ENCODE assay signal across 22 cellular contexts in the genomic region with DNA sequence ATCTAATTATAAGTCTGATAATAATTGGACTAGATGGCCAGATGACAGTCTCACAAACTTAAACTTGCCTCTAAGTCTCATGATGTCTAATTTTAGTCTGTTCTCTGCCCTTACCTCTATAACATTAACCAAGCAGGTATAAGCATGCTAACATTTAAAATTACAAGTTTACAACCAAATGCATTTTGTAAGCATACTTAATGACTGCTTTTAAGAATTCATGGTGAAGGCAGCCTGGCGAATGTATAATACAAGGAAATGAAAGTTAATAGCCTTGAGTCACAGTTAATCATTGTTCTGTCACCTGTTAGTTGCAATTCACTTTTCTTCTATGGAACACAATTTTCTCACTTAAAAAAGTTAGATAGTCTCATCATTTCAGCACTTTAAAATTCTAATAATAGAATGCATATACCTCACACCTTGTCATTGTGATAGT. TPM values are rescaled to one million over a fixed set of nuclear protein-coding genes. Genes with fewer than 3 reads are reported as not detected.
A peak's percentile ranks its signal among the peaks of the same experiment; 100 is the strongest.
DNase-seq lines count a peak whose midpoint lies in the region; ATAC-seq and TF ChIP-seq lines count a peak whose summit lies in the region.
"Had no signal": no experiment of that assay in that cellular context is flagged by ENCODE, and none has a peak within 500 bp of the region (broad histone marks: within the 10 kb centered on the region; RNA-seq: fewer than 3 reads in every experiment).

No MANE protein-coding gene starts in this region.

- in situ Hi-C loops in KBM-7 (cut with MboI; ENCODE audit: low pct_unique_long_range_greater_than_20kb, low sequenced_read_pairs), result no loop called here

- no peak for TF ChIP-seq POLR2A in gastroesophageal sphincter (IDR thresholded peaks at IDR 0.05)

- no peak overlapping the region for H3K4me3 ChIP-seq in SU-DHL-6 (ENCODE audit: insufficient read depth, low read length, poor library complexity, severe bottlenecking)
- H3K4me3 ChIP-seq in gastroesophageal sphincter, result no peak overlapping the region
- H3K4me3 ChIP-seq: BLaER1 treated with 17β-estradiol and CSF1 and Interleukin-3, amounts not matched to agents 10 nM and 100 nM; esophagus muscularis mucosa; sigmoid colon had no signal

- H3K9ac ChIP-seq in SU-DHL-6 (ENCODE audit: low read length), result no peak overlapping the region
- H3K9ac ChIP-seq: BLaER1 treated with 17β-estradiol and CSF1 and Interleukin-3, amounts not matched to agents 10 nM and 100 nM had no signal

- H2AFZ ChIP-seq in SU-DHL-6 (ENCODE audit: low read depth, low read length, severe bottlenecking), result no peak overlapping the region

- TF ChIP-seq CTCF in SU-DHL-6 (IDR thresholded peaks at IDR 0.05; ENCODE audit: insufficient read depth, low read length, poor library complexity, severe bottlenecking) (no peak), gastroesophageal sphincter (IDR thresholded peaks at IDR 0.05) (no peak)

- H4K20me1 ChIP-seq in SU-DHL-6 (ENCODE audit: low read depth, low read length), result no peaks in the 10 kb centered on the region
- H4K20me1 ChIP-seq: BLaER1 treated with 17β-estradiol and CSF1 and Interleukin-3, amounts not matched to agents 10 nM and 100 nM had no signal

- no peaks in the 10 kb centered on the region for H3K36me3 ChIP-seq in SU-DHL-6 (ENCODE audit: low read length)
- H3K36me3 ChIP-seq in gastroesophageal sphincter, result peaks cover 0 to 3% of the 10 kb centered on the region in 2 donors
- H3K36me3 ChIP-seq: BLaER1 treated with 17β-estradiol and CSF1 and Interleukin-3, amounts not matched to agents 10 nM and 100 nM; esophagus muscularis mucosa; sigmoid colon had no signal

- intact Hi-C loops in sciatic nerve (cut with DNase I), result no loop called here

- DNase-seq in KBM-7 (no peak), sciatic nerve (ENCODE audit: low spot score) (no peak), DMS 273 treated with DMSO at 0.1 percent for 48 hours (lab: John Stamatoyannopoulos, UW) (no peak)
- DNase-seq: ACHN; activated CD4-positive, CD25-positive, alpha-beta regulatory T cell treated with anti-CD3 and anti-CD28 coated beads, Interleukin-2, amount 50 U/mL, for 72 hours; activated CD8-positive, alpha-beta memory T cell treated with anti-CD3 and anti-CD28 coated beads for 24 hours; activated T-cell treated with anti-CD3 and anti-CD28 coated beads, Interleukin-2, amount 50 U/mL, for 72 hours; effector CD4-positive, alpha-beta T cell; mesenchymal stem cell; NCI-H1092 treated with DMSO at 0.1 percent for 48 hours; NCI-H2081 treated with DMSO at 0.1 percent for 48 hours; NCI-H510A; sigmoid colon; stimulated activated naive B cell treated with anti-CD40 and anti-IgM and Interleukin-4, amounts not matched to agents 10 μg/mL and 1 μg/mL and 100 μg/mL, for 72 hours had no signal

- H3K4me1 ChIP-seq in gastroesophageal sphincter, result peaks cover 0 to 6% (median 0%) of the 10 kb centered on the region in 3 donors
- H3K4me1 ChIP-seq: BLaER1 treated with 17β-estradiol and CSF1 and Interleukin-3, amounts not matched to agents 10 nM and 100 nM; sigmoid colon had no signal

- H3K9me2 ChIP-seq in SU-DHL-6 (replicated peaks; ENCODE audit: insufficient read depth, low read length), result no peaks in the 10 kb centered on the region

- H3K27me3 ChIP-seq in SU-DHL-6 (ENCODE audit: low read length) (no peaks in the 10 kb centered on the region), gastroesophageal sphincter (no peaks in the 10 kb centered on the region)
- H3K27me3 ChIP-seq: BLaER1 treated with 17β-estradiol and CSF1 and Interleukin-3, amounts not matched to agents 10 nM and 100 nM; esophagus muscularis mucosa; sigmoid colon had no signal

- H3K4me2 ChIP-seq in SU-DHL-6 (ENCODE audit: low read depth, low read length, poor library complexity, severe bottlenecking), result peak overlapping the region; percentile 11
- H3K4me2 ChIP-seq: BLaER1 treated with 17β-estradiol and CSF1 and Interleukin-3, amounts not matched to agents 10 nM and 100 nM had no signal

- H3K79me2 ChIP-seq in SU-DHL-6 (ENCODE audit: insufficient read depth, low read length), result no peaks in the 10 kb centered on the region

- ATAC-seq in GM18498 (IDR thresholded peaks at IDR 0.05; ENCODE audit: unreplicated experiment) (peak; percentile 50), GM19467 (IDR thresholded peaks at IDR 0.05; ENCODE audit: unreplicated experiment) (peak; percentile 71), HG03066 (IDR thresholded peaks at IDR 0.05; ENCODE audit: low read depth, unreplicated experiment) (peak; percentile 62), gastroesophageal sphincter (no peak), sciatic nerve (no peak)
- ATAC-seq: activated T-cell treated with anti-CD3 and anti-CD28 coated beads, Interleukin-2, amount 50 U/mL, for 72 hours; SK-N-SH treated with all-trans-retinoic acid at 6 μM for 48 hours; stimulated activated naive B cell treated with anti-CD40 and anti-IgM and Interleukin-4, amounts not matched to agents 10 μg/mL and 1 μg/mL and 100 μg/mL, for 72 hours had no signal

- no peak for TF ChIP-seq EP300 in gastroesophageal sphincter (IDR thresholded peaks at IDR 0.05)

- WGBS in gastroesophageal sphincter (ENCODE audit: low coverage in 1 of 2), 2 donors, result 40 to 59% methylated on average over 1 of the region's 1 CpG

- no peaks in the 10 kb centered on the region for H3F3A ChIP-seq in SU-DHL-6 (ENCODE audit: insufficient read depth)

- H3K27ac ChIP-seq in SU-DHL-6 (ENCODE audit: low read depth, low read length) (no peak overlapping the region), gastroesophageal sphincter (no peak overlapping the region)
- H3K27ac ChIP-seq: BLaER1 treated with 17β-estradiol and CSF1 and Interleukin-3, amounts not matched to agents 10 nM and 100 nM; esophagus muscularis mucosa; sigmoid colon had no signal

- no peaks in the 10 kb centered on the region for H3K9me3 ChIP-seq in SU-DHL-6 (ENCODE audit: insufficient read depth, low read length)
- H3K9me3 ChIP-seq in gastroesophageal sphincter, result no peaks in the 10 kb centered on the region
- H3K9me3 ChIP-seq: BLaER1 treated with 17β-estradiol and CSF1 and Interleukin-3, amounts not matched to agents 10 nM and 100 nM had no signal

RNA-seq across cellular contexts. Expression of a gene that starts 16.5 kb away (rescaled TPM):
- 10 to 100 TPM; 31.8 to 96.2 (median 49.3) TPM for total RNA-seq in gastroesophageal sphincter
- 2.6 TPM for total RNA-seq in sciatic nerve
- total RNA-seq: activated T-cell treated with anti-CD3 and anti-CD28 coated beads, Interleukin-2, amount 50 U/mL, for 72 hours had no signal

Comparison
In these comparisons a context has a peak if more than half of its experiments do, and no peak if none do; other contexts are left out.
1. ATAC-seq: peak in GM18498 (single experiment), GM19467 (single experiment) and HG03066 (single experiment); none in gastroesophageal sphincter (single experiment) and sciatic nerve (single experiment).